In the genomic region with DNA sequence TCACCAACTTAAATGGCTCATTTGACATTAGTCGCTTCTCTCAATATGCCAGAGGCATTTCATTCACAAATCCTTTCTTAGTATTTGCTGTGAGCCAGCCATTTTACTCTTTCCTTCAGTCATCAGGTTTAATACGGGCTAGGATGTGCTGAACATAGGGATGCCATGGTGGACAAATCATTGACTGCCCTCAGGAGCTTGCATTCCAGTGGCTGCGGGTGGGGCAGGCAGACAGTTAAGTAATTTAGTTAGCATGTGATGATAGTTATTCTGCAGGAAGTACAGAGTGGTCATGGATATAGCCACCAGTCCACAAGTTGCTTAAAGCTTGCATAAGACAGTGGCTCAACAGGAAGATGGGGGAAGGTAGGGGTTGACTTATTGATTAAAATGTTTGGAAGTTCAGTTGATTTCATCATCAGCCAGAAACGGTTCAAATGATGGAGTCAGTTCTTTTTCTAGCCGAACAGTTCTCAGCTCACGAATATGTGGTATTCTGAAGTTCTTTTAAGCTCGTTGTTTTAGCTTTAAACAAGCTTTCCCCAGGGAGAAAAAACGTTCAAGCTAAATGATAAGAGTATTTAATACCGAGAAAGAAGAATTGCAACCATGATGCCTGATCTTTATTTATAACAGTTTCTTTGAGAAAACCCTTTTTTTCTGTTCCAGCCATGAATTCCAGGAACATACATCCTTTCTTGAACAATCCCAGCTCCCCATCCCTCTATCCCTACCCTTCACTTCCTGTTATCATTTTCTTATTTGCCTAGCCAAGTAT, we compare ENCODE assay signal across 8 cellular contexts. TPM values are rescaled to one million over a fixed set of nuclear protein-coding genes. Genes with fewer than 3 reads are reported as not detected.
A peak's percentile ranks its signal among the peaks of the same experiment; 100 is the strongest.
DNase-seq lines count a peak whose midpoint lies in the region; ATAC-seq lines count a peak whose summit lies in the region.

No MANE protein-coding gene starts in this region.

- ATAC-seq in stimulated activated naive CD8-positive, alpha-beta T cell treated with anti-CD3 and anti-CD28 coated beads, Interleukin-15, Interleukin-2, amounts not matched to agents 100 U/mL and 50 U/mL, for 24 hours: no peak
- ATAC-seq in activated naive CD8-positive, alpha-beta T cell treated with anti-CD3 and anti-CD28 coated beads, Interleukin-2, amount 10 ng/mL, durations not matched to agents 7 days and 5 days (ENCODE audit: low read depth): no peak
- ATAC-seq in GM19455 (IDR thresholded peaks at IDR 0.05; ENCODE audit: unreplicated experiment) (no peak), HG02852 (IDR thresholded peaks at IDR 0.05; ENCODE audit: unreplicated experiment) (no peak)

- H3K27me3 Mint-ChIP-seq in stimulated activated naive CD8-positive, alpha-beta T cell treated with anti-CD3 and anti-CD28 coated beads, Interleukin-15, Interleukin-2, amounts not matched to agents 100 ng/mL and 50 ng/mL, for 24 hours: peaks cover 53% of the 10 kb centered on the region
- peaks cover 43% of the 10 kb centered on the region for H3K27me3 Mint-ChIP-seq in activated naive CD8-positive, alpha-beta T cell treated with anti-CD3 and anti-CD28 coated beads, Interleukin-2, amount 10 ng/mL, durations not matched to agents 7 days and 5 days
- peaks cover 0 to 6% (median 5%) of the 10 kb centered on the region in 3 donors for H3K27me3 Mint-ChIP-seq in immature natural killer cell (ENCODE audit: low read depth in 3 of 3)

- peaks cover 4% of the 10 kb centered on the region for H3K4me1 Mint-ChIP-seq in stimulated activated naive CD8-positive, alpha-beta T cell treated with anti-CD3 and anti-CD28 coated beads, Interleukin-15, Interleukin-2, amounts not matched to agents 100 ng/mL and 50 ng/mL, for 24 hours (ENCODE audit: low read depth)
- H3K4me1 Mint-ChIP-seq in activated naive CD8-positive, alpha-beta T cell treated with anti-CD3 and anti-CD28 coated beads, Interleukin-2, amount 10 ng/mL, durations not matched to agents 7 days and 5 days: peaks cover 11% of the 10 kb centered on the region
- H3K4me1 Mint-ChIP-seq in immature natural killer cell: peaks cover 22 to 39% of the 10 kb centered on the region in 2 donors

- H3K9me3 Mint-ChIP-seq in stimulated activated naive CD8-positive, alpha-beta T cell treated with anti-CD3 and anti-CD28 coated beads, Interleukin-15, Interleukin-2, amounts not matched to agents 100 ng/mL and 50 ng/mL, for 24 hours: no peaks in the 10 kb centered on the region
- H3K9me3 Mint-ChIP-seq in activated naive CD8-positive, alpha-beta T cell treated with anti-CD3 and anti-CD28 coated beads, Interleukin-2, amount 10 ng/mL, durations not matched to agents 7 days and 5 days: no peaks in the 10 kb centered on the region
- H3K9me3 Mint-ChIP-seq in immature natural killer cell: no peaks in the 10 kb centered on the region

- POLR2A ChIA-PET in activated naive CD8-positive, alpha-beta T cell treated with anti-CD3 and anti-CD28 coated beads, Interleukin-2, amount 10 ng/mL, durations not matched to agents 7 days and 5 days (lab: Charles Lee): no interaction called here

- DNase-seq in stimulated activated naive CD8-positive, alpha-beta T cell treated with anti-CD3 and anti-CD28 coated beads, Interleukin-15, Interleukin-2, amounts not matched to agents 100 U/mL and 50 U/mL, for 24 hours: no peak
- DNase-seq in activated naive CD8-positive, alpha-beta T cell treated with anti-CD3 and anti-CD28 coated beads, Interleukin-2, amount 10 ng/mL, durations not matched to agents 7 days and 5 days: no peak
- DNase-seq in immature natural killer cell (no peak), stromal cell of bone marrow (ENCODE audit: low read depth) (peak; percentile 51)
- DNase-seq in central memory CD4-positive, alpha-beta T cell: no peak

- H3K27ac Mint-ChIP-seq in stimulated activated naive CD8-positive, alpha-beta T cell treated with anti-CD3 and anti-CD28 coated beads, Interleukin-15, Interleukin-2, amounts not matched to agents 100 ng/mL and 50 ng/mL, for 24 hours: no peak overlapping the region
- H3K27ac Mint-ChIP-seq in activated naive CD8-positive, alpha-beta T cell treated with anti-CD3 and anti-CD28 coated beads, Interleukin-2, amount 10 ng/mL, durations not matched to agents 7 days and 5 days: peak overlapping the region; percentile 76
- H3K27ac Mint-ChIP-seq in immature natural killer cell: peak overlapping the region in 5 of 6 donors; percentile 25 to 85 (median 60)

- peak overlapping the region; percentile 68 for H3K4me3 Mint-ChIP-seq in stimulated activated naive CD8-positive, alpha-beta T cell treated with anti-CD3 and anti-CD28 coated beads, Interleukin-15, Interleukin-2, amounts not matched to agents 100 ng/mL and 50 ng/mL, for 24 hours
- peak overlapping the region; percentile 69 for H3K4me3 Mint-ChIP-seq in activated naive CD8-positive, alpha-beta T cell treated with anti-CD3 and anti-CD28 coated beads, Interleukin-2, amount 10 ng/mL, durations not matched to agents 7 days and 5 days
- H3K4me3 Mint-ChIP-seq in immature natural killer cell: peak overlapping the region; percentile 81 to 88 (median 86)

- no peaks in the 10 kb centered on the region for H3K36me3 Mint-ChIP-seq in stimulated activated naive CD8-positive, alpha-beta T cell treated with anti-CD3 and anti-CD28 coated beads, Interleukin-15, Interleukin-2, amounts not matched to agents 100 ng/mL and 50 ng/mL, for 24 hours (ENCODE audit: low read depth)
- H3K36me3 Mint-ChIP-seq in activated naive CD8-positive, alpha-beta T cell treated with anti-CD3 and anti-CD28 coated beads, Interleukin-2, amount 10 ng/mL, durations not matched to agents 7 days and 5 days: no peaks in the 10 kb centered on the region
- H3K36me3 Mint-ChIP-seq in immature natural killer cell: no peaks in the 10 kb centered on the region

RNA-seq across cellular contexts. Expression of a gene that starts 1.4 kb away (rescaled TPM):
- total RNA-seq in activated naive CD8-positive, alpha-beta T cell treated with anti-CD3 and anti-CD28 coated beads, Interleukin-2, amount 10 ng/mL, durations not matched to agents 7 days and 5 days: 1 to 10 TPM; 1.4 to 1.6 TPM
- polyA plus RNA-seq in immature natural killer cell: 1 to 10 TPM in 1 of 3 donors, under 1 TPM in 2; 0.18 to 1.2 (median 0.38) TPM
